In the genomic region with DNA sequence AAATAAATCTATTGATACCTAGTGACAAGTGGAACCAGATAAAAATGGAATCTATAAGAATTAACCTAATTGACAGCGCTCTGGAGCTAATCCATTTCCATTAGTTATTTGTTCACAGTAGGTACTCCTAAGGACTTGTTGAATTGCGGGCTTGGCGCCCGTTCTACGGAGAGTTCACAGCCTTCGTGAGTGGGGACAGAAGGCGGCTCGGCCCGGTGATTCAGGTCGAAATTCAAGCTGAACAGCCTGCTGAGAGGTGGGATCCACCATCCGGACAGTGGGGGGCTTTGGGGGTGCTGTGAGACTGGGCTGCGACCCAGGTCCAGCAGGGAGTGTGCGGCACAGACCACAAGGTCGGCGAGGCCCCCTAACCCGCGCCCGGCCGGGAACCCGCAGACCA, we compare ENCODE assay signal across 8 cellular contexts. TPM values are rescaled to one million over a fixed set of nuclear protein-coding genes. Genes with fewer than 3 reads are reported as not detected.
A peak's percentile ranks its signal among the peaks of the same experiment; 100 is the strongest.
DNase-seq lines count a peak whose midpoint lies in the region; ATAC-seq and TF ChIP-seq lines count a peak whose summit lies in the region.

No MANE protein-coding gene starts in this region.

- peak overlapping the region; percentile 93 for H3K4me3 Mint-ChIP-seq in natural killer cell treated with Interleukin-12 subunit alpha and Interleukin-12 subunit beta and Interleukin-15 and Interleukin-18, amount 100 ng/mL, for 72 hours

- H3K4me3 ChIP-seq in GM12865 (ENCODE audit: low read depth, low read length) (peak overlapping the region; percentile 99), WERI-Rb-1 (ENCODE audit: low read depth, low read length) (peak overlapping the region; percentile 96), esophagus (ENCODE audit: low read depth in 1 of 2, low read length in 2 of 2) (peak overlapping the region; percentile 90 to 100)

- H3K27me3 ChIP-seq in WERI-Rb-1 (ENCODE audit: insufficient read depth, low read depth, severe bottlenecking) (no peaks in the 10 kb centered on the region), esophagus (ENCODE audit: control insufficient read depth in 1 of 2, insufficient read depth in 2 of 2, low read length in 2 of 2) (no peaks in the 10 kb centered on the region)

- peak; percentile 24 for DNase-seq in GM12865 (ENCODE audit: low read depth)
- DNase-seq in WERI-Rb-1 = peak; percentile 52
- DNase-seq in natural killer cell treated with Interleukin-12 subunit alpha and Interleukin-12 subunit beta and Interleukin-15 and Interleukin-18, amount 100 ng/mL, for 72 hours (ENCODE audit: low spot score) = no peak
- DNase-seq in cortex of kidney (lab: John Stamatoyannopoulos, UW) = no peak

- peak overlapping the region; percentile 69 to 76 for H3K27ac Mint-ChIP-seq in natural killer cell treated with Interleukin-12 subunit alpha and Interleukin-12 subunit beta and Interleukin-15 and Interleukin-18, amount 100 ng/mL, for 72 hours

- no peak for TF ChIP-seq CTCF in GM12865 (IDR thresholded peaks at IDR 0.05; ENCODE audit: insufficient read depth, low read depth, low read length, missing control alignments)
- no peak for TF ChIP-seq CTCF in WERI-Rb-1 (IDR thresholded peaks at IDR 0.05; ENCODE audit: low read depth, low read length)

- H3K36me3 Mint-ChIP-seq in natural killer cell treated with Interleukin-12 subunit alpha and Interleukin-12 subunit beta and Interleukin-15 and Interleukin-18, amount 100 ng/mL, for 72 hours = peaks cover 5% of the 10 kb centered on the region

- peaks cover 9 to 10% of the 10 kb centered on the region in 2 donors for H3K27me3 Mint-ChIP-seq in natural killer cell treated with Interleukin-12 subunit alpha and Interleukin-12 subunit beta and Interleukin-15 and Interleukin-18, amount 100 ng/mL, for 72 hours

- H3K4me1 Mint-ChIP-seq in natural killer cell treated with Interleukin-12 subunit alpha and Interleukin-12 subunit beta and Interleukin-15 and Interleukin-18, amount 100 ng/mL, for 72 hours (ENCODE audit: low read depth in 2 of 2) = peaks cover 32 to 36% of the 10 kb centered on the region in 2 donors

- H3K36me3 ChIP-seq in WERI-Rb-1 = peaks cover 2% of the 10 kb centered on the region
- H3K36me3 ChIP-seq in esophagus (ENCODE audit: control insufficient read depth in 2 of 2, insufficient read depth in 2 of 2, low read length in 1 of 2) = no peaks in the 10 kb centered on the region

- H3K27ac ChIP-seq in WERI-Rb-1 = peak overlapping the region; percentile 98
- peak overlapping the region; percentile 98 to 100 for H3K27ac ChIP-seq in esophagus (ENCODE audit: low read depth in 2 of 2, low read length in 1 of 2)

- 9% methylated on average over 20 of the region's 20 CpGs for WGBS in esophagus, 2 donors

- H3K9me3 ChIP-seq in WERI-Rb-1 (ENCODE audit: severe bottlenecking) = no peaks in the 10 kb centered on the region
- H3K9me3 ChIP-seq in esophagus (ENCODE audit: control insufficient read depth in 2 of 2, insufficient read depth in 1 of 2, low read depth in 1 of 2, low read length in 1 of 2) = no peaks in the 10 kb centered on the region

- H3K4me1 ChIP-seq in esophagus (ENCODE audit: control insufficient read depth in 2 of 2, insufficient read depth in 2 of 2, low read length in 1 of 2) = no peaks in the 10 kb centered on the region

- H3K9me3 Mint-ChIP-seq in natural killer cell treated with Interleukin-12 subunit alpha and Interleukin-12 subunit beta and Interleukin-15 and Interleukin-18, amount 100 ng/mL, for 72 hours = no peaks in the 10 kb centered on the region

- ATAC-seq in HG03354 (IDR thresholded peaks at IDR 0.05; ENCODE audit: poor library complexity, severe bottlenecking, unreplicated experiment) (peak; percentile 7), GM21526 (IDR thresholded peaks at IDR 0.05; ENCODE audit: low FRiP score, unreplicated experiment) (no peak), HG03565 (IDR thresholded peaks at IDR 0.05; ENCODE audit: unreplicated experiment) (no peak)
- ATAC-seq in natural killer cell treated with Interleukin-12 subunit alpha and Interleukin-12 subunit beta and Interleukin-15 and Interleukin-18, amount 100 ng/mL, for 72 hours = no peak

RNA-seq across cellular contexts. Expression of a gene that starts 0.8 kb away (rescaled TPM):
- 100 to 1,000 TPM in 1 of 2 donors, 10 to 100 TPM in 1; 54.1 to 117 TPM for polyA plus RNA-seq in esophagus
- total RNA-seq in natural killer cell treated with Interleukin-12 subunit alpha and Interleukin-12 subunit beta and Interleukin-15 and Interleukin-18, amount 100 ng/mL, for 72 hours = 100 to 1,000 TPM; 140 to 155 TPM

Comparison
In these comparisons a context has a peak if more than half of its experiments do, and no peak if none do; other contexts are left out.
1. DNase-seq: peak in GM12865 (single experiment) and WERI-Rb-1 (single experiment); none in natural killer cell treated with Interleukin-12 subunit alpha and Interleukin-12 subunit beta and Interleukin-15 and Interleukin-18, amount 100 ng/mL, for 72 hours (single experiment) and cortex of kidney (single experiment).
2. Peak in every context shown above with its lines, with median percentiles within 50 percentile points of each other: H3K4me3 ChIP-seq.